In genomic region chr10:13298748-13299436, GRCh38 we compare ENCODE assay signal across 1 cellular context.
TF ChIP-seq lines count a peak whose summit lies in the region.

No MANE protein-coding gene starts in this region.

TF ChIP-seq in SK-N-SH treated with all-trans-retinoic acid at 6 μM for 48 hours, 23 proteins besides CTCF, POLR2A, EP300 and RAD21 (continued from another document):
- TF ChIP-seq CSRNP3 (CRISPR knock-in tag; IDR thresholded peaks at IDR 0.05) (no peak), ZNF8 (CRISPR knock-in tag; IDR thresholded peaks at IDR 0.05) (no peak), OSR1 (CRISPR knock-in tag; IDR thresholded peaks at IDR 0.05) (no peak), ESRRG (CRISPR knock-in tag; IDR thresholded peaks at IDR 0.05) (no peak), ARNTL (CRISPR knock-in tag; IDR thresholded peaks at IDR 0.05; ENCODE audit: borderline replicate concordance, low read depth) (no peak)
